14 cellular contexts compared by ENCODE assay signal in genomic region chr13:24458736-24459135, GRCh38.
"Had no signal": no experiment of that assay in that cellular context is flagged by ENCODE, and none has a peak within 500 bp of the region (broad histone marks: within the 10 kb centered on the region; RNA-seq: fewer than 3 reads in every experiment).

No MANE protein-coding gene starts in this region.

- H3K27ac ChIP-seq: ascending aorta, coronary artery, epithelial cell of prostate, psoas muscle, right lobe of liver, VCaP had no signal

- ATAC-seq: psoas muscle had no signal

- DNase-seq: activated CD4-positive, alpha-beta T cell treated with anti-CD3 and anti-CD28 coated beads for 4 hours; activated effector memory CD4-positive, alpha-beta T cell treated with Interleukin-2 at 50 U/mL for 16 hours; effector CD4-positive, alpha-beta T cell; islet precursor cell; nephron progenitor cell; psoas muscle; right lobe of liver; SHP77; spleen; stimulated activated naive CD4-positive, alpha-beta T cell treated with Interleukin-2 at 50 U/mL for 16 hours had no signal

- H3K27me3 ChIP-seq: ascending aorta, right lobe of liver, spleen had no signal

- H3K4me3 ChIP-seq: ascending aorta, coronary artery, psoas muscle, right lobe of liver, spleen had no signal

- H3K4me1 ChIP-seq: ascending aorta, psoas muscle, right lobe of liver had no signal

- H3K9me3 ChIP-seq: ascending aorta, psoas muscle, right lobe of liver, spleen had no signal
